In genomic region chr1:41855713-41856112, GRCh38 we compare ENCODE assay signal across 3 cellular contexts.
TF ChIP-seq lines count a peak whose summit lies in the region.

No MANE protein-coding gene starts in this region.

TF ChIP-seq in A549, 52 proteins besides CTCF, POLR2A, EP300 and RAD21:
- no peak for TF ChIP-seq TFCP2L1 (CRISPR knock-in tag; IDR thresholded peaks at IDR 0.05)
- TF ChIP-seq SMC3 (IDR thresholded peaks at IDR 0.05): no peak
- TF ChIP-seq CBX2 (IDR thresholded peaks at IDR 0.05; ENCODE audit: borderline replicate concordance, low read depth): no peak
- TF ChIP-seq ZSCAN20 (CRISPR knock-in tag; IDR thresholded peaks at IDR 0.05): no peak
- TF ChIP-seq CBX8 (IDR thresholded peaks at IDR 0.05): no peak
- TF ChIP-seq E2F6 (IDR thresholded peaks at IDR 0.05; ENCODE audit: borderline replicate concordance, low read depth): no peak
- no peak for TF ChIP-seq PHF8 (IDR thresholded peaks at IDR 0.05; ENCODE audit: borderline replicate concordance, low read depth)
- no peak for TF ChIP-seq ELK1 (IDR thresholded peaks at IDR 0.05; ENCODE audit: low read depth, low read length)
- no peak for TF ChIP-seq ATOH8 (CRISPR knock-in tag; IDR thresholded peaks at IDR 0.05; ENCODE audit: low read depth)
- TF ChIP-seq EHF (CRISPR knock-in tag; IDR thresholded peaks at IDR 0.05): no peak

TF ChIP-seq in IMR-90, 13 proteins besides CTCF, POLR2A, EP300 and RAD21:
- TF ChIP-seq BHLHE40 (IDR thresholded peaks at IDR 0.05; ENCODE audit: low read depth, low read length) (no peak), MAFK (IDR thresholded peaks at IDR 0.05; ENCODE audit: low read depth, low read length) (no peak), MXI1 (IDR thresholded peaks at IDR 0.05; ENCODE audit: borderline replicate concordance, low read depth, low read length) (no peak), MAZ (IDR thresholded peaks at IDR 0.05; ENCODE audit: borderline replicate concordance, low read depth, low read length) (no peak), ELK1 (IDR thresholded peaks at IDR 0.05; ENCODE audit: borderline replicate concordance, low read depth, low read length) (no peak), CEBPB (IDR thresholded peaks at IDR 0.05; ENCODE audit: low read depth, low read length) (peak; percentile 20; the same call in 1 of the 2 replicates)

TF ChIP-seq in K562, 482 proteins besides CTCF, POLR2A, EP300 and RAD21:
- TF ChIP-seq PKNOX1 (IDR thresholded peaks at IDR 0.05) (peak; percentile 14; the same call in 1 of the 2 replicates), CEBPG (CRISPR knock-in tag; IDR thresholded peaks at IDR 0.05) (no peak), CEBPG (tag; conservative IDR thresholded peaks at IDR 0.05 in 1 of 2, IDR thresholded peaks at IDR 0.05 in 1 of 2) (peak; percentile 21 to 88; a peak in 2 of 4 replicates), SIRT6 (IDR thresholded peaks at IDR 0.05; ENCODE audit: low read depth, low read length) (no peak), ATF3 (IDR thresholded peaks at IDR 0.05) (peak; percentile 66), ATF3 (CRISPR knock-in tag; conservative IDR thresholded peaks at IDR 0.05) (no peak), CBFB (CRISPR knock-in tag; IDR thresholded peaks at IDR 0.05) (no peak), MEIS2 (IDR thresholded peaks at IDR 0.05; ENCODE audit: partially characterized antibody) (peak; percentile 58), PBX2 (CRISPR knock-in tag; IDR thresholded peaks at IDR 0.05; ENCODE audit: low read depth) (no peak), PBX2 (tag; conservative IDR thresholded peaks at IDR 0.05; ENCODE audit: low read depth) (0 out of 2 replicates have a peak, but pooled peaks have one; percentile 26)
